Comparison of ENCODE assay signal across 13 cellular contexts in genomic region chr1:152685823-152686222, GRCh38. TPM values are rescaled to one million over a fixed set of nuclear protein-coding genes. Genes with fewer than 3 reads are reported as not detected.
"Had no signal": no experiment of that assay in that cellular context is flagged by ENCODE, and none has a peak within 500 bp of the region (broad histone marks: within the 10 kb centered on the region; RNA-seq: fewer than 3 reads in every experiment).

Gene LCE2B, plus strand, starts transcription at chr1:152686123. Its CDS starts 721 bp downstream, at chr1:152686844.

RNA-seq across cellular contexts. Expression of gene LCE2B, which starts in this region (rescaled TPM):
- total RNA-seq: stomach, subcutaneous adipose tissue, temporal lobe, testis, thyroid gland, tibial nerve, transverse colon, upper lobe of left lung, upper lobe of right lung, ureter, urinary bladder, uterus, vagina had no signal
